Comparison of ENCODE assay signal across 28 cellular contexts in the genomic region with DNA sequence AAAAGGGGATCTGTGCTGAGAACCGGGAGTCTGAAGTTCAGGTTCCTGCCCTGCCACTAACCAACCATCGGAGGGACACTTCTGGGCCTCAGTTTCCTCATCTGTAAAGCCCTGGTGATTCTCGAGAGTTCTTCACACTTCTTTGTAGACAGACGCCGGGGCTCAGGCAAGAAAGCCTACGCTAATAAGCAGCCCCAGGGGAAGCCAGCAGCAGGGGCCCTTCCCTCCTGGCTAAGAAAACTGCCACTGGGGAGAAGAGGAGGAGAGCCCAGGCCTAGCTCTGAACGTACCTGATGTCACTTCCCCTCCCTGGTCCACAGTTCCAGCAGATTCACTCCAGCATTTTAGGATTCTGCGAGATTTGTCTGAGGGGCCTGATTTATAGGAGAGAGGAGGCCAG.
"Had no signal": no experiment of that assay in that cellular context is flagged by ENCODE, and none has a peak within 500 bp of the region (broad histone marks: within the 10 kb centered on the region; RNA-seq: fewer than 3 reads in every experiment).

No MANE protein-coding gene starts in this region.

- H3K4me1 ChIP-seq: parathyroid adenoma, psoas muscle, sigmoid colon, uterus had no signal

- DNase-seq: activated CD4-positive, alpha-beta memory T cell treated with anti-CD3 and anti-CD28 coated beads, Interleukin-2, amount 10 ng/mL, durations not matched to agents 7 days and 5 days; activated CD4-positive, alpha-beta T cell treated with anti-CD3 and anti-CD28 coated beads, Interleukin-2, amount 10 ng/mL, durations not matched to agents 24 days and 14 days; activated CD4-positive, CD25-positive, alpha-beta regulatory T cell treated with anti-CD3 and anti-CD28 coated beads, Interleukin-2, amount 50 U/mL, for 72 hours; activated effector memory CD4-positive, alpha-beta T cell treated with Interleukin-2 at 50 U/mL for 16 hours; activated naive CD4-positive, alpha-beta T cell treated with Interleukin-2 at 50 U/mL for 16 hours; activated naive CD8-positive, alpha-beta T cell treated with anti-CD3 and anti-CD28 coated beads, Interleukin-2, amount 10 ng/mL, durations not matched to agents 7 days and 5 days; activated T-cell treated with anti-CD3 and anti-CD28 coated beads, Interleukin-2, amount 50 U/mL, for 72 hours; effector memory CD8-positive, alpha-beta T cell; heart left ventricle; immature natural killer cell; kidney; left colon; naive thymus-derived CD8-positive, alpha-beta T cell; occipital lobe; psoas muscle; sigmoid colon; small intestine; stimulated activated CD4-positive, alpha-beta T cell treated with anti-CD3 and anti-CD28 coated beads, Interleukin-4, amount 100 ng/mL, for 24 hours; SW 1271; T-helper 9 cell; trophoblast cell; uterus had no signal

- H3K4me3 ChIP-seq: heart left ventricle, neural progenitor cell, psoas muscle, sigmoid colon, thoracic aorta, uterus had no signal

- H3K9me3 ChIP-seq: psoas muscle, sigmoid colon, thoracic aorta, uterus had no signal

- H3K36me3 Mint-ChIP-seq: activated naive CD8-positive, alpha-beta T cell treated with anti-CD3 and anti-CD28 coated beads, Interleukin-2, amount 10 ng/mL, durations not matched to agents 7 days and 5 days; naive thymus-derived CD8-positive, alpha-beta T cell; neural progenitor cell; stimulated activated effector memory CD8-positive, alpha-beta T cell treated with anti-CD3 and anti-CD28 coated beads, Interleukin-12 subunit alpha, Interleukin-12 subunit beta, amount 100 ng/mL, for 72 hours had no signal

- H3K4me3 Mint-ChIP-seq: activated CD4-positive, alpha-beta memory T cell treated with anti-CD3 and anti-CD28 coated beads, Interleukin-2, amount 10 ng/mL, durations not matched to agents 7 days and 5 days; activated CD4-positive, alpha-beta T cell treated with anti-CD3 and anti-CD28 coated beads, Interleukin-2, amount 10 ng/mL, durations not matched to agents 24 days and 14 days; activated naive CD8-positive, alpha-beta T cell treated with anti-CD3 and anti-CD28 coated beads, Interleukin-2, amount 10 ng/mL, durations not matched to agents 7 days and 5 days; activated T-cell treated with anti-CD3 and anti-CD28 coated beads, Interleukin-2, amount 50 U/mL, for 72 hours; effector memory CD8-positive, alpha-beta T cell; immature natural killer cell; naive thymus-derived CD8-positive, alpha-beta T cell; neural progenitor cell; stimulated activated effector memory CD8-positive, alpha-beta T cell treated with anti-CD3 and anti-CD28 coated beads, Interleukin-12 subunit alpha, Interleukin-12 subunit beta, amount 100 ng/mL, for 72 hours; stimulated activated naive CD8-positive, alpha-beta T cell treated with anti-CD3 and anti-CD28 coated beads, Interleukin-15, Interleukin-2, amounts not matched to agents 100 ng/mL and 50 ng/mL, for 24 hours; T-helper 1 cell treated with Interleukin-12 subunit alpha and Interleukin-12 subunit beta and Interleukin-4 antibody, amounts not matched to agents 30 μg/mL and 1 μg/mL, for 36 hours had no signal

- H3K27me3 ChIP-seq: uterus had no signal

- H3K36me3 ChIP-seq: heart left ventricle, neural progenitor cell, sigmoid colon, thoracic aorta, uterus had no signal

- H3K27ac Mint-ChIP-seq: activated CD4-positive, alpha-beta memory T cell treated with anti-CD3 and anti-CD28 coated beads, Interleukin-2, amount 10 ng/mL, durations not matched to agents 7 days and 5 days; activated CD4-positive, alpha-beta T cell treated with anti-CD3 and anti-CD28 coated beads, Interleukin-2, amount 10 ng/mL, durations not matched to agents 24 days and 14 days; activated naive CD8-positive, alpha-beta T cell treated with anti-CD3 and anti-CD28 coated beads, Interleukin-2, amount 10 ng/mL, durations not matched to agents 7 days and 5 days; activated T-cell treated with anti-CD3 and anti-CD28 coated beads, Interleukin-2, amount 50 U/mL, for 72 hours; effector memory CD8-positive, alpha-beta T cell; immature natural killer cell; naive thymus-derived CD8-positive, alpha-beta T cell; neural progenitor cell; stimulated activated effector memory CD8-positive, alpha-beta T cell treated with anti-CD3 and anti-CD28 coated beads, Interleukin-12 subunit alpha, Interleukin-12 subunit beta, amount 100 ng/mL, for 72 hours; stimulated activated naive CD8-positive, alpha-beta T cell treated with anti-CD3 and anti-CD28 coated beads, Interleukin-15, Interleukin-2, amounts not matched to agents 100 ng/mL and 50 ng/mL, for 24 hours; T-helper 1 cell treated with Interleukin-12 subunit alpha and Interleukin-12 subunit beta and Interleukin-4 antibody, amounts not matched to agents 30 μg/mL and 1 μg/mL, for 36 hours had no signal

- ATAC-seq: activated T-cell treated with anti-CD3 and anti-CD28 coated beads, Interleukin-2, amount 50 U/mL, for 72 hours; effector memory CD8-positive, alpha-beta T cell; heart left ventricle; left colon; naive thymus-derived CD8-positive, alpha-beta T cell; psoas muscle; stimulated activated effector memory CD8-positive, alpha-beta T cell treated with anti-CD3 and anti-CD28 coated beads, Interleukin-12 subunit alpha, Interleukin-12 subunit beta, amount 100 ng/mL, for 72 hours had no signal

- H3K4me1 Mint-ChIP-seq: immature natural killer cell; stimulated activated effector memory CD8-positive, alpha-beta T cell treated with anti-CD3 and anti-CD28 coated beads, Interleukin-12 subunit alpha, Interleukin-12 subunit beta, amount 100 ng/mL, for 72 hours had no signal

- H3K9me3 Mint-ChIP-seq: activated CD4-positive, alpha-beta memory T cell treated with anti-CD3 and anti-CD28 coated beads, Interleukin-2, amount 10 ng/mL, durations not matched to agents 7 days and 5 days; activated CD4-positive, alpha-beta T cell treated with anti-CD3 and anti-CD28 coated beads, Interleukin-2, amount 10 ng/mL, durations not matched to agents 24 days and 14 days; activated naive CD8-positive, alpha-beta T cell treated with anti-CD3 and anti-CD28 coated beads, Interleukin-2, amount 10 ng/mL, durations not matched to agents 7 days and 5 days; activated T-cell treated with anti-CD3 and anti-CD28 coated beads, Interleukin-2, amount 50 U/mL, for 72 hours; effector memory CD8-positive, alpha-beta T cell; immature natural killer cell; neural progenitor cell; stimulated activated effector memory CD8-positive, alpha-beta T cell treated with anti-CD3 and anti-CD28 coated beads, Interleukin-12 subunit alpha, Interleukin-12 subunit beta, amount 100 ng/mL, for 72 hours; stimulated activated naive CD8-positive, alpha-beta T cell treated with anti-CD3 and anti-CD28 coated beads, Interleukin-15, Interleukin-2, amounts not matched to agents 100 ng/mL and 50 ng/mL, for 24 hours; T-helper 1 cell treated with Interleukin-12 subunit alpha and Interleukin-12 subunit beta and Interleukin-4 antibody, amounts not matched to agents 30 μg/mL and 1 μg/mL, for 36 hours had no signal
